ENCODE assay signal across 8 cellular contexts in the genomic region with DNA sequence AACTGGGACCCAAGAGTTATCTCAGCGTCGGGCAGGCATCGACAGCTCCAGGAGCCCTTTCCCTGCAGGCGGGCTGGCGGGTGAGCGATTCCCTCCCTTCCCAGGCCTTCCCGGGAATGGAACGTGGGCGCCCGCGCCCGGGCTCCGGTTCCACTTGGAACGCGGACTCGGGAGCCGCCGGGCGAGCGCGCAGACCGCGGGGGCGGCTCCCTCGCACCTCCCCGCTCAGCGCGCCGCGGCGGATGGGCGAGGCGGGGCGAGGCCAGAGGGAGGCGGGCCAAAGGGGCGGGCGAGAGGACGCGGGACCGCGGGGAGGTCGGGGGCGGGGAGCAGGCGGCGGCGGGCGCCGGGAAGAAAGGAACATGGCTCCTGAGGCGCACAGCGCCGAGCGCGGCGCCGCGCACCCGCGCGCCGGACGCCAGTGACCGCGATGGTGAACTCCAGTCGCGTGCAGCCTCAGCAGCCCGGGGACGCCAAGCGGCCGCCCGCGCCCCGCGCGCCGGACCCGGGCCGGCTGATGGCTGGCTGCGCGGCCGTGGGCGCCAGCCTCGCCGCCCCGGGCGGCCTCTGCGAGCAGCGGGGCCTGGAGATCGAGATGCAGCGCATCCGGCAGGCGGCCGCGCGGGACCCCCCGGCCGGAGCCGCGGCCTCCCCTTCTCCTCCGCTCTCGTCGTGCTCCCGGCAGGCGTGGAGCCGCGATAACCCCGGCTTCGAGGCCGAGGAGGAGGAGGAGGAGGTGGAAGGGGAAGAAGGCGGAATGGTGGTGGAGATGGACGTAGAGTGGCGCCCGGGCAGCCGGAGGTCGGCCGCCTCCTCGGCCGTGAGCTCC. TPM values are rescaled to one million over a fixed set of nuclear protein-coding genes. Genes with fewer than 3 reads are reported as not detected.
DNase-seq lines count a peak whose midpoint lies in the region; ATAC-seq lines count a peak whose summit lies in the region.

A gene (plus strand): TSS at position 332 of the 829 bp plus-strand sequence. CDS start 99 bp downstream, at position 431.

- peak; percentile 61 for DNase-seq in SIG-M5 treated with dmso at 0.1 percent for 504 hours (lab: John Stamatoyannopoulos, UW; ENCODE audit: unreplicated experiment)
- no peak for DNase-seq in SIG-M5 (lab: John Stamatoyannopoulos, UW)
- peak; percentile 27 for DNase-seq in NCI-H2171 treated with DMSO at 0.1 percent for 48 hours (lab: John Stamatoyannopoulos, UW)
- peak; percentile 82 for DNase-seq in activated CD4-positive, CD25-positive, alpha-beta regulatory T cell treated with anti-CD3 and anti-CD28 coated beads, Interleukin-2, amount 50 U/mL, for 72 hours
- peak; percentile 90 for DNase-seq in cerebellum (ENCODE audit: low spot score)
- peak; percentile 73 for DNase-seq in kidney glomerular epithelial cell (lab: John Stamatoyannopoulos, UW)
- DNase-seq in stimulated activated CD4-positive, alpha-beta T cell treated with anti-CD3 and anti-CD28 coated beads, Interleukin-1b, Interleukin-23, amount 100 ng/mL, for 1 hour (ENCODE audit: low read depth in 2 of 2) = peak; percentile 14 to 74

- ATAC-seq in HG02885 (IDR thresholded peaks at IDR 0.05; ENCODE audit: poor library complexity, unreplicated experiment) = peak; percentile 89

RNA-seq across cellular contexts. Expression of the gene that starts here (rescaled TPM):
- total RNA-seq in cerebellum = 46.5 TPM
